Comparison of ENCODE assay signal across 9 cellular contexts in genomic region chr19:3576696-3577443, GRCh38. TPM values are rescaled to one million over a fixed set of nuclear protein-coding genes. Genes with fewer than 3 reads are reported as not detected.
A peak's percentile ranks its signal among the peaks of the same experiment; 100 is the strongest.
DNase-seq lines count a peak whose midpoint lies in the region; ATAC-seq and TF ChIP-seq lines count a peak whose summit lies in the region.
"Had no signal": no experiment of that assay in that cellular context is flagged by ENCODE, and none has a peak within 500 bp of the region (broad histone marks: within the 10 kb centered on the region; RNA-seq: fewer than 3 reads in every experiment).

No MANE protein-coding gene starts in this region.

- peak overlapping the region in 2 of 4 donors; percentile 35 to 47 for H3K4me3 ChIP-seq in Peyer's patch
- peak overlapping the region; percentile 6 for H3K4me3 ChIP-seq in fibroblast of mammary gland (ENCODE audit: control insufficient read depth, low read depth, low read length)
- H3K4me3 ChIP-seq in mononuclear cell (ENCODE audit: low read length): peak overlapping the region; percentile 10
- H3K4me3 ChIP-seq in upper lobe of left lung: peak overlapping the region in 3 of 4 donors; percentile 7 to 40 (median 28)

- H3K27ac ChIP-seq in Peyer's patch: peak overlapping the region in 3 of 4 donors; percentile 34 to 72 (median 65)
- H3K27ac ChIP-seq in upper lobe of left lung: peak overlapping the region in 1 of 4 donors; percentile 15

- H3K4me1 ChIP-seq in Peyer's patch (peaks cover 0 to 29% (median 8%) of the 10 kb centered on the region in 4 donors), mononuclear cell (ENCODE audit: insufficient read depth, low read length) (peaks cover 19% of the 10 kb centered on the region), upper lobe of left lung (peaks cover 15 to 31% (median 24%) of the 10 kb centered on the region in 4 donors)

- DNase-seq in Peyer's patch (peak in 2 of 3 donors; percentile 57 to 71), fibroblast of mammary gland (ENCODE audit: low read depth) (peak; percentile 79), upper lobe of left lung (peak in 1 of 2 donors; percentile 90), SHP77 (lab: John Stamatoyannopoulos, UW) (no peak), DMS 273 (lab: John Stamatoyannopoulos, UW; ENCODE audit: unreplicated experiment) (no peak), DMS53 (lab: John Stamatoyannopoulos, UW) (no peak)
- DNase-seq: activated naive CD4-positive, alpha-beta T cell treated with anti-CD3 and anti-CD28 coated beads for 36 hours; SHP77 treated with DMSO at 0.1 percent for 48 hours had no signal

- no peak for TF ChIP-seq CTCF in Peyer's patch (IDR thresholded peaks at IDR 0.05)
- TF ChIP-seq CTCF in fibroblast of mammary gland (conservative IDR thresholded peaks at IDR 0.05; ENCODE audit: control insufficient read depth, insufficient read depth, low read depth, low read length): no peak
- TF ChIP-seq CTCF in upper lobe of left lung (IDR thresholded peaks at IDR 0.05): no peak

- H3K27me3 ChIP-seq in Peyer's patch (no peaks in the 10 kb centered on the region), mononuclear cell (ENCODE audit: insufficient read depth, low read length) (no peaks in the 10 kb centered on the region), upper lobe of left lung (no peaks in the 10 kb centered on the region)

- peak in 1 of 2 donors; percentile 7 for ATAC-seq in upper lobe of left lung (ENCODE audit: low FRiP score in 2 of 2)

- H3K9me3 ChIP-seq in Peyer's patch: no peaks in the 10 kb centered on the region
- no peaks in the 10 kb centered on the region for H3K9me3 ChIP-seq in mononuclear cell (ENCODE audit: low read depth, low read length)
- no peaks in the 10 kb centered on the region for H3K9me3 ChIP-seq in upper lobe of left lung

- WGBS in upper lobe of left lung, 2 donors: 77 to 84% methylated on average over 39 to 59 of the region's 78 CpGs

- peaks cover 0 to 5% (median 0%) of the 10 kb centered on the region in 3 donors for H3K36me3 ChIP-seq in Peyer's patch
- H3K36me3 ChIP-seq in upper lobe of left lung: peaks cover 0 to 13% (median 0%) of the 10 kb centered on the region in 4 donors

- TF ChIP-seq EP300 in upper lobe of left lung (IDR thresholded peaks at IDR 0.05): no peak

- TF ChIP-seq POLR2A in Peyer's patch (IDR thresholded peaks at IDR 0.05) (no peak), upper lobe of left lung (IDR thresholded peaks at IDR 0.05) (no peak)

RNA-seq across cellular contexts. Expression of gene HMG20B, which starts 4.1 kb away (rescaled TPM):
- total RNA-seq in Peyer's patch (100 to 1,000 TPM in 2 of 4 donors, 10 to 100 TPM in 2; 70.4 to 236 (median 117) TPM), mononuclear cell (34.7 TPM), upper lobe of left lung (100 to 1,000 TPM in 2 of 6 donors, 10 to 100 TPM in 4; 79.5 to 183 (median 85.9) TPM)

RNA-seq across cellular contexts. Expression of gene GIPC3, which starts 8.4 kb away (rescaled TPM):
- total RNA-seq in Peyer's patch (1 to 10 TPM in 2 of 4 donors, under 1 TPM in 2; 0.13 to 5.8 (median 0.70) TPM), mononuclear cell (0.21 TPM), upper lobe of left lung (1 to 10 TPM in 5 of 6 donors, under 1 TPM in 1; 0.91 to 5.2 (median 1.4) TPM)

RNA-seq across cellular contexts. Expression of gene MFSD12, which starts 19.5 kb away (rescaled TPM):
- 100 to 1,000 TPM in 2 of 4 donors, 10 to 100 TPM in 2; 76.5 to 146 (median 104) TPM for total RNA-seq in Peyer's patch
- total RNA-seq in mononuclear cell: 37.8 TPM
- 100 to 1,000 TPM in 2 of 6 donors, 10 to 100 TPM in 4; 44.2 to 178 (median 96.0) TPM for total RNA-seq in upper lobe of left lung

RNA-seq across cellular contexts. Expression of gene TBXA2R, which starts 29.8 kb away (rescaled TPM):
- total RNA-seq in Peyer's patch (1 to 10 TPM in 2 of 4 donors, under 1 TPM in 1, not detected in 1; 0.80 to 5.0 (median 1.6) TPM), mononuclear cell (1.8 TPM), upper lobe of left lung (1 to 10 TPM in 5 of 6 donors, under 1 TPM in 1; 0.49 to 7.0 (median 2.6) TPM)

RNA-seq across cellular contexts. Expression of gene TEKTIP1, which starts 37.9 kb away (rescaled TPM):
- total RNA-seq in Peyer's patch: 10 to 100 TPM in 1 of 4 donors, 1 to 10 TPM in 2, not detected in 1; 1.8 to 11.1 (median 2.4) TPM
- total RNA-seq in mononuclear cell: 0.84 TPM
- 1 to 10 TPM in 3 of 6 donors, not detected in 3; 1.6 to 7.3 (median 6.2) TPM for total RNA-seq in upper lobe of left lung

Comparison
In these comparisons a context has a peak if more than half of its experiments do, and no peak if none do; other contexts are left out.
1. DNase-seq: peak in Peyer's patch (2 of 3) and fibroblast of mammary gland (single experiment); none in SHP77 (0 of 2), DMS 273 (single experiment) and DMS53 (single experiment).